10 cellular contexts compared by ENCODE assay signal in the genomic region with DNA sequence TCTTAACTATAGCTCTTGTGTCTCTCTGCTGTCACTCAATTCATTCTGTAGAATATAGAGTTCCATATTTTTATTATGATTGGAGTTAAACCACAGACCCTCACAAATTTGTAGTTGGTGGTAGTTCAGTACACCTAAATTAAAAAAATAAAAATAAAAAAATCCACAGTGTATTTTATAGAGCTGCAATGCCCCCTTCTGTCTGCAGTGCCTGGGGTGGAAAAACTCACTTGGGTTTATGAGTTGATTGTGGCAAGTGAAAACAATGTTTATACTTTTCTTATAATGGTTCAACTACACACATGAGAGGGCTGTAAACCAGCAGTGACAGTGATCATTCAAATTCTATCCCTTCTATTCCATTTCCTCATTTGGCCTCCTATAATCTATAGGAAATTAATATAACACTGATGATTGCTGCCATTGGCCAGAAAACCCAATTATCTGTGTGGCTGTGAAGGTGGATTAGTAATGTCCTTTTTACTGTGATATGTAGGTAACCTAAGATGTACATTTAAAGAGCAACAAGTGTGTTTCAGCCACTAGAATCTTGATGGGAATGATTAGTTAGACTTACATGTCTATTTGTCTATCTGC.
A peak's percentile ranks its signal among the peaks of the same experiment; 100 is the strongest.
DNase-seq lines count a peak whose midpoint lies in the region; ATAC-seq, FAIRE-seq and TF ChIP-seq lines count a peak whose summit lies in the region.
"Had no signal": no experiment of that assay in that cellular context is flagged by ENCODE, and none has a peak within 500 bp of the region (broad histone marks: within the 10 kb centered on the region; RNA-seq: fewer than 3 reads in every experiment).

No MANE protein-coding gene starts in this region.

- FAIRE-seq in pancreas (lab: Jason Lieb, UNC): peak; percentile 72

- H3K27me3 ChIP-seq in GM06990 (replicated peaks; ENCODE audit: control insufficient read depth, insufficient read depth, low read length) (no peaks in the 10 kb centered on the region; the same call in 1 of the 2 replicates), OCI-LY3 (ENCODE audit: low read depth, low read length) (no peaks in the 10 kb centered on the region), esophagus muscularis mucosa (no peaks in the 10 kb centered on the region), pancreas (no peaks in the 10 kb centered on the region)
- H3K27me3 ChIP-seq: adrenal gland had no signal

- no peak overlapping the region for H3K27ac ChIP-seq in OCI-LY3 (ENCODE audit: low read length)
- no peak overlapping the region for H3K27ac ChIP-seq in esophagus muscularis mucosa (replicated peaks in 1 of 4)
- H3K27ac ChIP-seq in pancreas: no peak overlapping the region
- H3K27ac ChIP-seq: adrenal gland had no signal

- H3K4me3 ChIP-seq in GM06990 (replicated peaks; ENCODE audit: low read depth, low read length) (no peak overlapping the region), OCI-LY3 (ENCODE audit: low read length) (no peak overlapping the region), esophagus muscularis mucosa (no peak overlapping the region), pancreas (no peak overlapping the region)
- H3K4me3 ChIP-seq: adrenal gland had no signal

- no peaks in the 10 kb centered on the region for H3K79me2 ChIP-seq in OCI-LY3 (ENCODE audit: low read length)

- intact Hi-C loops in esophagus muscularis mucosa (cut with DNase I): loop anchor here (1.0 to 10.0 kb wide), 2 partner anchors 547 to 742 kb away; no protein-coding TSS in a partner anchor
- intact Hi-C loops in pancreas (cut with DNase I): loop anchor here in 1 of 3 donors (10.0 kb wide), 2 partner anchors 252 to 552 kb away; no protein-coding TSS in a partner anchor

- TF ChIP-seq POLR2A in esophagus muscularis mucosa (IDR thresholded peaks at IDR 0.05; ENCODE audit: low read depth): no peak

- no peak overlapping the region for H3K4me2 ChIP-seq in OCI-LY3 (ENCODE audit: low read length)

- H4K20me1 ChIP-seq in OCI-LY3 (ENCODE audit: insufficient read depth, low read length): no peaks in the 10 kb centered on the region

- H2AFZ ChIP-seq in OCI-LY3 (ENCODE audit: low read depth, low read length): no peak overlapping the region

- H3K4me1 ChIP-seq in OCI-LY3 (ENCODE audit: low read length): no peaks in the 10 kb centered on the region
- H3K4me1 ChIP-seq in esophagus muscularis mucosa: peaks cover 0 to 44% (median 41%) of the 10 kb centered on the region in 4 donors
- H3K4me1 ChIP-seq in pancreas: peaks cover 0 to 4% (median 4%) of the 10 kb centered on the region in 3 donors
- H3K4me1 ChIP-seq: adrenal gland had no signal

- H3K36me3 ChIP-seq in GM06990 (ENCODE audit: control insufficient read depth, insufficient read depth, low read length): no peaks in the 10 kb centered on the region
- no peaks in the 10 kb centered on the region for H3K36me3 ChIP-seq in OCI-LY3 (replicated peaks; ENCODE audit: low read depth, low read length)
- no peaks in the 10 kb centered on the region for H3K36me3 ChIP-seq in esophagus muscularis mucosa
- no peaks in the 10 kb centered on the region for H3K36me3 ChIP-seq in pancreas
- H3K36me3 ChIP-seq: adrenal gland had no signal

- ATAC-seq in pancreas: peak; percentile 76 to 88 (median 84)

- no peak overlapping the region for H3K9ac ChIP-seq in OCI-LY3 (ENCODE audit: low read length)

- DNase-seq in GM06990 (ENCODE audit: extremely low read depth, insufficient read length) (no peak), esophagus muscularis mucosa (ENCODE audit: extremely low spot score) (no peak), pancreas (no peak), NCI-H446 (lab: John Stamatoyannopoulos, UW) (no peak), activated T-cell treated with anti-CD3 and anti-CD28 coated beads for 4 hours (no peak), ureter (ENCODE audit: low spot score) (no peak)
- no peak for DNase-seq in stimulated activated CD4-positive, alpha-beta T cell treated with anti-CD3 and anti-CD28 coated beads, Interleukin-4, amount 100 ng/mL, for 1 hour
- DNase-seq: adrenal gland, T1000 had no signal

- TF ChIP-seq CTCF in GM06990 (IDR thresholded peaks at IDR 0.05; ENCODE audit: insufficient read depth, low read length, poor library complexity, severe bottlenecking): peak; percentile 51
- peak; percentile 55 for TF ChIP-seq CTCF in OCI-LY3 (IDR thresholded peaks at IDR 0.05; ENCODE audit: low read depth, low read length)
- peak; percentile 54 to 71 (median 59) for TF ChIP-seq CTCF in esophagus muscularis mucosa (IDR thresholded peaks at IDR 0.05)
- TF ChIP-seq CTCF in pancreas (IDR thresholded peaks at IDR 0.05): peak in 3 of 4 donors; percentile 23 to 59 (median 46)

- TF ChIP-seq EP300 in esophagus muscularis mucosa (IDR thresholded peaks at IDR 0.05): no peak

- H3K9me3 ChIP-seq in OCI-LY3 (ENCODE audit: insufficient read depth, low read length) (no peaks in the 10 kb centered on the region), esophagus muscularis mucosa (no peaks in the 10 kb centered on the region), pancreas (no peaks in the 10 kb centered on the region)
- H3K9me3 ChIP-seq: adrenal gland had no signal
